4 cellular contexts compared by ENCODE assay signal in genomic region chr15:62186578-62186977, GRCh38. TPM values are rescaled to one million over a fixed set of nuclear protein-coding genes. Genes with fewer than 3 reads are reported as not detected.
"Had no signal": no experiment of that assay in that cellular context is flagged by ENCODE, and none has a peak within 500 bp of the region (broad histone marks: within the 10 kb centered on the region; RNA-seq: fewer than 3 reads in every experiment).

No MANE protein-coding gene starts in this region.

- ATAC-seq: GM12878 had no signal

- DNase-seq: GDM1, GF-D8 had no signal

RNA-seq across cellular contexts. Expression of gene C2CD4B, which starts 21.5 kb away (rescaled TPM):
- total RNA-seq: G401, GM12878 had no signal
